Comparison of ENCODE assay signal across 8 cellular contexts in the genomic region with DNA sequence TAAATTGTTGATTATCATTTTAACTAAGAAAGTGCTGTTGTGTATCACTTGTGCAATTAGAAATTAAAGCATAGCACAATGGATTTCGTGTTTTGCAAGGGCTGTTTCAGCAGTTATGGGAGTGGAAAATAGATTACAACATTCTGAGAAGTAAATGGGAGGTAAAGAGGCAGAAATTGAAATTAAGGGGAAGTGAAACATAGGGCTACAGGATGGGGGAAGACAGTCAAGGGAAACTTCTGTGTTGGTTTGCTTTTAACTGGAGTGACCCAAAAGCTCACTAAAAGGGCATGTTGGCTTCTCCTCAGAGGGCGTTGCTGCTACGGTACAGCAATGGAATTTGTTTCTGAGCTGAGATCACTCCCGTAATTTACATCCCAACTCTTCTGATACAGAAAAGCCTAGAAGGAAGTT.
DNase-seq lines count a peak whose midpoint lies in the region; ATAC-seq and TF ChIP-seq lines count a peak whose summit lies in the region.

No MANE protein-coding gene starts in this region.

- no peak overlapping the region for H3K23ac ChIP-seq in mesendoderm (ENCODE audit: low read length)

- no peaks in the 10 kb centered on the region for H3K79me1 ChIP-seq in mesendoderm (ENCODE audit: low read length)

- H4K5ac ChIP-seq in mesendoderm (ENCODE audit: low read length) = no peak overlapping the region

- TF ChIP-seq POLR2A in right lobe of liver (IDR thresholded peaks at IDR 0.05) = no peak

- H3K27me3 ChIP-seq in Panc1 (ENCODE audit: control insufficient read depth, insufficient read depth, low read length) (no peaks in the 10 kb centered on the region), right lobe of liver (no peaks in the 10 kb centered on the region), mesendoderm (ENCODE audit: insufficient read depth, low read length, poor library complexity) (no peaks in the 10 kb centered on the region)

- no peaks in the 10 kb centered on the region for H3K36me3 ChIP-seq in Panc1 (ENCODE audit: control insufficient read depth, insufficient read depth, low read length)
- H3K36me3 ChIP-seq in right lobe of liver = no peaks in the 10 kb centered on the region
- H3K36me3 ChIP-seq in mesendoderm (ENCODE audit: control insufficient read depth, insufficient read depth, low read length) = no peaks in the 10 kb centered on the region

- ATAC-seq in HG02759 (IDR thresholded peaks at IDR 0.05; ENCODE audit: unreplicated experiment) (peak; percentile 54), Panc1 (no peak), right lobe of liver (peak; percentile 23 to 72 (median 52))

- H3K27ac ChIP-seq in Panc1 (ENCODE audit: low read length) (peak overlapping the region; percentile 80; the same call in 1 of the 2 replicates), right lobe of liver (peak overlapping the region in 1 of 3 donors; percentile 36), mesendoderm (ENCODE audit: low read depth, low read length) (no peak overlapping the region)

- H3K4me1 ChIP-seq in Panc1 (ENCODE audit: control insufficient read depth, insufficient read depth, low read length) (peaks cover 21% of the 10 kb centered on the region), right lobe of liver (peaks cover 0 to 8% (median 3%) of the 10 kb centered on the region in 4 donors), mesendoderm (ENCODE audit: control insufficient read depth, low read depth, low read length) (peaks cover 3% of the 10 kb centered on the region)

- H3K56ac ChIP-seq in mesendoderm (ENCODE audit: low read length) = no peak overlapping the region

- no peak overlapping the region for H4K8ac ChIP-seq in mesendoderm (ENCODE audit: low read depth, low read length)

- no peak overlapping the region for H3K4me2 ChIP-seq in mesendoderm (ENCODE audit: low read length)

- H3K4me3 ChIP-seq in Panc1 (ENCODE audit: low read depth in 2 of 2, low read length in 2 of 2) (no peak overlapping the region), right lobe of liver (no peak overlapping the region), mesendoderm (ENCODE audit: low read length) (no peak overlapping the region)

- DNase-seq in GM10248 (ENCODE audit: extremely low spot score) (peak; percentile 57), Panc1 (ENCODE audit: low read depth, low spot score) (no peak), right lobe of liver (no peak), retina (no peak), KG1 (lab: John Stamatoyannopoulos, UW) (no peak), NCI-H524 (lab: John Stamatoyannopoulos, UW) (no peak), mesendoderm (no peak)

- H2AK5ac ChIP-seq in mesendoderm (ENCODE audit: low read length) = no peak overlapping the region

- intact Hi-C loops in Panc1 (cut with micrococcal nuclease; ENCODE audit: unreplicated experiment) (no loop called here), right lobe of liver (cut with DNase I) (loop anchor here in 1 of 2 donors (10.0 kb wide), 1 partner anchor 348 kb away; no protein-coding TSS in a partner anchor)

- no peak overlapping the region for H3K18ac ChIP-seq in mesendoderm (ENCODE audit: low read length)

- POLR2A ChIA-PET in GM10248 (lab: Yijun Ruan, JAX) = interaction anchor here (1.0 kb wide), 1 partner anchor 8 kb away, joined by 3 read pairs; no protein-coding TSS in a partner anchor
- POLR2A ChIA-PET in Panc1 (lab: Charles Lee) = no interaction called here

- in situ Hi-C loops in Panc1 (cut with HindIII; ENCODE audit: low pct_unique_long_range_greater_than_20kb, low sequenced_read_pairs) = no loop called here

- TF ChIP-seq CTCF in GM10248 (IDR thresholded peaks at IDR 0.05; ENCODE audit: control extremely low read depth, extremely low read depth, low read depth, missing control alignments) (no peak), Panc1 (IDR thresholded peaks at IDR 0.05) (no peak), right lobe of liver (IDR thresholded peaks at IDR 0.05) (no peak)

- H2BK15ac ChIP-seq in mesendoderm (replicated peaks; ENCODE audit: low read depth) = no peak overlapping the region

- no peak overlapping the region for H3K4ac ChIP-seq in mesendoderm (ENCODE audit: low read depth, low read length)

- no TSS peak for BruUV-seq in Panc1 (replicated peaks; lab: Mats Ljungman, UMichigan)

- CTCF ChIA-PET in GM10248 (lab: Yijun Ruan, JAX) (interaction anchor here (1.4 to 18.8 kb wide), 2 partner anchors 11 to 15 kb away, joined by 5 to 281 read pairs; no protein-coding TSS in a partner anchor), Panc1 (lab: Charles Lee) (interaction anchor here (0.6 kb wide), 1 partner anchor 139 kb away, joined by 3 read pairs; no protein-coding TSS in a partner anchor)

- H3K9ac ChIP-seq in mesendoderm (ENCODE audit: low read length) = no peak overlapping the region

- no peaks in the 10 kb centered on the region for H3K79me2 ChIP-seq in mesendoderm (ENCODE audit: control insufficient read depth, insufficient read depth, low read length)

- no peaks in the 10 kb centered on the region for H3K9me3 ChIP-seq in Panc1 (ENCODE audit: control insufficient read depth, insufficient read depth, low read depth, low read length)
- no peaks in the 10 kb centered on the region for H3K9me3 ChIP-seq in right lobe of liver

- no peak overlapping the region for H2BK5ac ChIP-seq in mesendoderm (ENCODE audit: low read length)

- WGBS in right lobe of liver (ENCODE audit: insufficient coverage, low coverage, low lambda C conversion rate, missing lambda C conversion rate) = 29% methylated on average over 4 of the region's 4 CpGs
- WGBS in mesendoderm (ENCODE audit: extremely low coverage, insufficient coverage, low lambda C conversion rate) = no CpG with 5 or more reads among the region's 4 CpGs

- no peak overlapping the region for H2BK120ac ChIP-seq in mesendoderm (ENCODE audit: low read depth, low read length)
